8 cellular contexts compared by ENCODE assay signal in the genomic region with DNA sequence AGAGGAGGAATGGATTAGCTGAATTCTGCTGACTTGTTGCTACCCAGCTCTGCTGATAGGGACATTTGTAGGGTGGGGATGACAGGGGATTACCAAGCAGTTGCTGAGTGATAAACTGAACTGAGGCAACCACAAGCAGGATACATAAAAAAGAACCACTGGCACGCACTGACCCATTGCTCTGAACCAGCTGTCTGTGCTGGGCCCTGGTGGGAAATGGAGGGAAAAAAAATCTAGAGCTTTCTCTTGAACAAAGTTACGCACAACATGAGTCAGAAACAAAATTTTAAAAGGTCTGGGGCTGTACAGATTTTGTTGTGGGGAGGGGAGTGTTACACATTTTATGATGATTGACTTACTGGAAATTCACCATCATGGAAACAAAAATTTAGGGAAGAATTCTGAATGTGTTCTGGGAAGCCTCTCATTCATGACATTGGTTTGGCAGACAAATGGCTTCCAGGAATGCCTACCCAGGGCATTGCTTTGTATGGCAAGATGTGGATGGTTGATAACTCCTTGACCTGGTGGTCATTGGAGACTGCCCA. TPM values are rescaled to one million over a fixed set of nuclear protein-coding genes. Genes with fewer than 3 reads are reported as not detected.
DNase-seq lines count a peak whose midpoint lies in the region; ATAC-seq and TF ChIP-seq lines count a peak whose summit lies in the region.

No MANE protein-coding gene starts in this region.

- no peak overlapping the region for H3K4me3 ChIP-seq in heart left ventricle
- H3K4me3 ChIP-seq in PC-3 (ENCODE audit: low read length): no peak overlapping the region

- DNase-seq in OCI-M2 (lab: John Stamatoyannopoulos, UW; ENCODE audit: unreplicated experiment) (peak; percentile 73), heart left ventricle (no peak), type B pancreatic cell (ENCODE audit: extremely low spot score, unreplicated experiment) (no peak), DMS53 treated with DMSO at 0.1 percent for 48 hours (lab: John Stamatoyannopoulos, UW; ENCODE audit: unreplicated experiment) (no peak), PC-3 (no peak), NCI-H1417 treated with DMSO at 0.1 percent for 48 hours (lab: John Stamatoyannopoulos, UW) (no peak)

- H3K4me1 ChIP-seq in heart left ventricle (peaks cover 22 to 82% (median 61%) of the 10 kb centered on the region in 12 donors), PC-3 (ENCODE audit: insufficient read depth, low read length) (peaks cover 7% of the 10 kb centered on the region; the same call in 1 of the 2 replicates)

- H2AFZ ChIP-seq in PC-3 (ENCODE audit: low read length): no peak overlapping the region

- no peaks in the 10 kb centered on the region for H3K9me2 ChIP-seq in PC-3 (replicated peaks; ENCODE audit: low read length)

- peaks cover 21% of the 10 kb centered on the region; the same call in 1 of the 2 replicates for H4K20me1 ChIP-seq in PC-3 (ENCODE audit: low read length)

- H3K27ac ChIP-seq in heart left ventricle (peak overlapping the region in 10 of 12 donors; percentile 3 to 70 (median 46)), PC-3 (ENCODE audit: low read length) (no peak overlapping the region)

- peak overlapping the region; percentile 42 for H3K27ac Mint-ChIP-seq in type B pancreatic cell

- BruUV-seq in PC-3 (replicated peaks; lab: Mats Ljungman, UMichigan): no TSS peak

- no peaks in the 10 kb centered on the region for H3F3A ChIP-seq in PC-3 (ENCODE audit: low read length, unreplicated experiment)

- H3K27me3 Mint-ChIP-seq in type B pancreatic cell: no peaks in the 10 kb centered on the region

- 75 to 80% (median 76%) methylated on average over 2 of the region's 2 CpGs for WGBS in heart left ventricle, 4 donors

- POLR2A ChIA-PET in PC-3 (lab: Charles Lee; ENCODE audit: unreplicated experiment): no interaction called here

- H3K27me3 ChIP-seq in heart left ventricle (no peaks in the 10 kb centered on the region), PC-3 (ENCODE audit: low read length) (no peaks in the 10 kb centered on the region)

- peaks cover 4% of the 10 kb centered on the region for H3K36me3 Mint-ChIP-seq in type B pancreatic cell

- H3K9me3 ChIP-seq in heart left ventricle (no peaks in the 10 kb centered on the region), PC-3 (ENCODE audit: low read length) (no peaks in the 10 kb centered on the region)

- H3K4me2 ChIP-seq in PC-3 (ENCODE audit: low read length): no peak overlapping the region

- intact Hi-C loops in heart left ventricle (cut with DNase I): no loop called here
- intact Hi-C loops in PC-3 (cut with micrococcal nuclease): no loop called here

- H3K36me3 ChIP-seq in heart left ventricle (no peaks in the 10 kb centered on the region), PC-3 (ENCODE audit: low read depth, low read length) (no peaks in the 10 kb centered on the region)

- peaks cover 93% of the 10 kb centered on the region for H3K79me2 ChIP-seq in PC-3 (ENCODE audit: low read length)

- peaks cover 51% of the 10 kb centered on the region for H3K4me1 Mint-ChIP-seq in type B pancreatic cell (ENCODE audit: unreplicated experiment)

- CTCF ChIA-PET in PC-3 (lab: Charles Lee): no interaction called here

- H3K9me3 Mint-ChIP-seq in type B pancreatic cell: no peaks in the 10 kb centered on the region

- no peak for TF ChIP-seq POLR2A in heart left ventricle (IDR thresholded peaks at IDR 0.05)

- no peak for TF ChIP-seq CTCF in heart left ventricle (IDR thresholded peaks at IDR 0.05)
- no peak for TF ChIP-seq CTCF in type B pancreatic cell (conservative IDR thresholded peaks at IDR 0.05)
- TF ChIP-seq CTCF in PC-3 (conservative IDR thresholded peaks at IDR 0.05; ENCODE audit: low read depth, low read length): no peak

- peak; percentile 89 for ATAC-seq in GM18520 (IDR thresholded peaks at IDR 0.05; ENCODE audit: unreplicated experiment)
- peak; percentile 95 for ATAC-seq in HG02588 (IDR thresholded peaks at IDR 0.05; ENCODE audit: unreplicated experiment)
- peak in 3 of 4 donors; percentile 25 to 61 (median 33) for ATAC-seq in heart left ventricle
- ATAC-seq in PC-3: no peak

- no peak overlapping the region for H3K9ac ChIP-seq in PC-3 (ENCODE audit: low read length)

- H3K4me3 Mint-ChIP-seq in type B pancreatic cell: peak overlapping the region; percentile 15

RNA-seq across cellular contexts. Expression of a gene that starts 37.7 kb away (rescaled TPM):
- 10 to 100 TPM; 26.8 to 87.9 (median 38.7) TPM for total RNA-seq in heart left ventricle
- 10 to 100 TPM; 11.6 to 39.1 TPM for polyA plus RNA-seq in heart left ventricle
- 30.4 and 43.3 TPM in 2 replicates for total RNA-seq in type B pancreatic cell (ENCODE audit: low replicate concordance)
- 12.8 and 19.9 TPM in 2 replicates for total RNA-seq in PC-3 (2014; rRNA removed)
